ENCODE assay signal across 16 cellular contexts in the genomic region with DNA sequence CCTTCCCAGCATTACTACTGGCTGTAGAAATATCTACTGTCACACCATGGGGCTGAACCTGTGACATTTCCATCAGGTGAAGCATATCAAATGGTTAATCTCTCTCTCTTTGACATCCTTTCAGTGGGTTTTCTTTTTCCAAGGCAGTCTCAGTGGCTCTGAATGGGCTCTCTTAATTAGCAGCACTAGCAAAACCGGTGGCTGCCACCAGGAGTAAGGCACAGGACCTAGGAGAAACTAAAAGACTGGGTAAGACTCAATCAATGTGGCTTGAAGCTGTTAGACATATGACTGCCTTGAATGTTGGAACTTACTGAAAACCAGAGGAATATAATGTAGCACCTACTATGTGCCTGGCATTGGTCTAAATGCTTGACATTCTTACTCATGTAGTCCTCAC.
A peak's percentile ranks its signal among the peaks of the same experiment; 100 is the strongest.
DNase-seq lines count a peak whose midpoint lies in the region; ATAC-seq, FAIRE-seq and TF ChIP-seq lines count a peak whose summit lies in the region.
"Had no signal": no experiment of that assay in that cellular context is flagged by ENCODE, and none has a peak within 500 bp of the region (broad histone marks: within the 10 kb centered on the region; RNA-seq: fewer than 3 reads in every experiment).

No MANE protein-coding gene starts in this region.

- H3K4me3 ChIP-seq in brain microvascular endothelial cell (ENCODE audit: low read depth, low read length) = no peak overlapping the region
- H3K4me3 ChIP-seq: GM23248 had no signal

- in situ Hi-C loops in brain microvascular endothelial cell (cut with HindIII; ENCODE audit: low pct_ligation_motif_present, low sequenced_read_pairs) = no loop called here

- H3K4me1 ChIP-seq in H9 (ENCODE audit: insufficient read depth, low read length) (no peaks in the 10 kb centered on the region), foreskin keratinocyte (no peaks in the 10 kb centered on the region)
- H3K4me1 ChIP-seq: BE2C had no signal

- no peaks in the 10 kb centered on the region for H4K20me1 ChIP-seq in H9 (ENCODE audit: control insufficient read depth, insufficient read depth, insufficient read length)

- TF ChIP-seq CTCF in H9 (conservative IDR thresholded peaks at IDR 0.05) (peak; percentile 44; the same call in 2 of the 3 replicates), brain microvascular endothelial cell (IDR thresholded peaks at IDR 0.05; ENCODE audit: low read depth, low read length, missing control alignments) (peak; percentile 2), foreskin keratinocyte (conservative IDR thresholded peaks at IDR 0.05) (peak; percentile 2), progenitor cell of endocrine pancreas (IDR thresholded peaks at IDR 0.05; ENCODE audit: unreplicated experiment) (peak; percentile 18), MCF 10A (IDR thresholded peaks at IDR 0.05; ENCODE audit: unreplicated experiment) (no peak)

- no peak overlapping the region for H2BK12ac ChIP-seq in H9 (ENCODE audit: insufficient read length, low read depth, low read length)

- H3K23ac ChIP-seq in H9 (ENCODE audit: insufficient read length, low read depth, low read length) = no peak overlapping the region

- H3K4me2 ChIP-seq in H9 (ENCODE audit: insufficient read depth, insufficient read length, low read length) = no peak overlapping the region

- H3T11ph ChIP-seq in H9 (ENCODE audit: low read length) = no peak overlapping the region

- no peaks in the 10 kb centered on the region for H3K79me1 ChIP-seq in H9 (ENCODE audit: insufficient read depth, low read depth, low read length, poor library complexity, severe bottlenecking)

- no peak overlapping the region for H3K18ac ChIP-seq in H9 (ENCODE audit: insufficient read length, low read depth, low read length)

- no peaks in the 10 kb centered on the region for H3K23me2 ChIP-seq in H9 (ENCODE audit: insufficient read length, low read depth, low read length, poor library complexity, severe bottlenecking)

- no peak overlapping the region for H2BK20ac ChIP-seq in H9 (ENCODE audit: low read depth, low read length, poor library complexity, severe bottlenecking)

- no peak for ATAC-seq in foreskin keratinocyte
- ATAC-seq: HepG2 had no signal

- no peak overlapping the region for H4K91ac ChIP-seq in H9 (ENCODE audit: insufficient read length, low read depth, low read length)

- H2BK120ac ChIP-seq in H9 (ENCODE audit: low read depth, low read length, poor library complexity, severe bottlenecking) = no peak overlapping the region

- no peak overlapping the region for H4K5ac ChIP-seq in H9 (ENCODE audit: insufficient read length, low read depth, low read length)

- POLR2A ChIA-PET in MCF 10A (lab: Yijun Ruan, JAX) = no interaction called here

- H3K27ac Mint-ChIP-seq in H9 (no peak overlapping the region), progenitor cell of endocrine pancreas (no peak overlapping the region), MCF 10A (ENCODE audit: low read depth, unreplicated experiment) (no peak overlapping the region)
- H3K27ac Mint-ChIP-seq: CD4-positive, alpha-beta memory T cell had no signal

- BruUV-seq in MCF 10A (replicated peaks; lab: Mats Ljungman, UMichigan) = no TSS peak

- no peaks in the 10 kb centered on the region for H3K79me2 ChIP-seq in H9 (ENCODE audit: insufficient read depth, low read length)

- no peak overlapping the region for H3K56ac ChIP-seq in H9 (ENCODE audit: insufficient read length, low read depth, low read length)

- no peak overlapping the region for H3K27ac ChIP-seq in H9 (ENCODE audit: insufficient read length, low read depth, low read length)
- no peak overlapping the region for H3K27ac ChIP-seq in brain microvascular endothelial cell
- H3K27ac ChIP-seq in foreskin keratinocyte = no peak overlapping the region
- H3K27ac ChIP-seq: C4-2B, GM23248 had no signal

- H3K4me1 Mint-ChIP-seq in H9 = no peaks in the 10 kb centered on the region
- no peaks in the 10 kb centered on the region for H3K4me1 Mint-ChIP-seq in progenitor cell of endocrine pancreas (ENCODE audit: low read depth)
- H3K4me1 Mint-ChIP-seq in MCF 10A (ENCODE audit: insufficient read depth, unreplicated experiment) = peaks cover 7% of the 10 kb centered on the region
- H3K4me1 Mint-ChIP-seq: CD4-positive, alpha-beta memory T cell had no signal

- DNase-seq in H9 (no peak), brain microvascular endothelial cell (no peak), foreskin keratinocyte (no peak), progenitor cell of endocrine pancreas (ENCODE audit: low spot score, unreplicated experiment) (no peak), activated T-cell treated with anti-CD3 and anti-CD28 coated beads for 4 hours (no peak), RCC 7860 (ENCODE audit: low spot score) (no peak), MCF 10A (ENCODE audit: unreplicated experiment) (no peak)
- DNase-seq: BE2C; CD4-positive, alpha-beta memory T cell; GM23248; H7 had no signal

- H3K4me3 Mint-ChIP-seq in H9 (no peak overlapping the region), progenitor cell of endocrine pancreas (ENCODE audit: low read depth) (no peak overlapping the region), MCF 10A (ENCODE audit: unreplicated experiment) (no peak overlapping the region)
- H3K4me3 Mint-ChIP-seq: CD4-positive, alpha-beta memory T cell had no signal

- no peaks in the 10 kb centered on the region for H3K36me3 ChIP-seq in brain microvascular endothelial cell (replicated peaks)
- H3K36me3 ChIP-seq: BE2C had no signal

- H3K27me3 ChIP-seq in H9 (ENCODE audit: insufficient read depth, low read length) = no peaks in the 10 kb centered on the region
- H3K27me3 ChIP-seq in brain microvascular endothelial cell (replicated peaks) = no peaks in the 10 kb centered on the region
- H3K27me3 ChIP-seq in foreskin keratinocyte = no peaks in the 10 kb centered on the region

- no peak for FAIRE-seq in RCC 7860 (lab: Jason Lieb, UNC)
- FAIRE-seq: A204.1, GM12891, HepG2, HTR-8/SVneo had no signal

- H2BK15ac ChIP-seq in H9 (ENCODE audit: low read depth, low read length) = no peak overlapping the region

- no peak overlapping the region for H2AK5ac ChIP-seq in H9 (ENCODE audit: insufficient read length, low read length)

- H3K14ac ChIP-seq in H9 (ENCODE audit: insufficient read depth, low read length) = no peak overlapping the region

- H3K9ac ChIP-seq in H9 (ENCODE audit: extremely low read depth, insufficient read length, low read length) = no peak overlapping the region
- H3K9ac ChIP-seq: GM23248 had no signal

- H2BK5ac ChIP-seq in H9 (ENCODE audit: insufficient read length, low read length) = no peak overlapping the region

- no peaks in the 10 kb centered on the region for H3K9me3 ChIP-seq in H9 (ENCODE audit: control insufficient read depth, low read depth, low read length)
- H3K9me3 ChIP-seq: BE2C had no signal

- no peaks in the 10 kb centered on the region for H3K36me3 Mint-ChIP-seq in H9 (ENCODE audit: insufficient read depth in 1 of 3, low read depth in 3 of 3)
- H3K36me3 Mint-ChIP-seq in progenitor cell of endocrine pancreas (ENCODE audit: insufficient read depth) = no peaks in the 10 kb centered on the region
- no peaks in the 10 kb centered on the region for H3K36me3 Mint-ChIP-seq in MCF 10A (ENCODE audit: insufficient read depth, unreplicated experiment)
- H3K36me3 Mint-ChIP-seq: CD4-positive, alpha-beta memory T cell had no signal

- no CpG with 5 or more reads among the region's 1 CpG for WGBS in H9 (ENCODE audit: extremely low coverage, insufficient read length, low lambda C conversion rate)

- intact Hi-C loops in MCF 10A (cut with micrococcal nuclease) = no loop called here

- H3K9me3 Mint-ChIP-seq in H9 (no peaks in the 10 kb centered on the region), progenitor cell of endocrine pancreas (ENCODE audit: low read depth) (peaks cover 6% of the 10 kb centered on the region), MCF 10A (ENCODE audit: unreplicated experiment) (no peaks in the 10 kb centered on the region)

- no peak overlapping the region for H3K4ac ChIP-seq in H9 (ENCODE audit: low read depth, low read length)

- H2AFZ ChIP-seq in H9 (ENCODE audit: low read length) = no peak overlapping the region
- H2AFZ ChIP-seq: GM23248 had no signal

- H3K27me3 Mint-ChIP-seq in H9 (ENCODE audit: low read depth) (no peaks in the 10 kb centered on the region), progenitor cell of endocrine pancreas (no peaks in the 10 kb centered on the region), MCF 10A (ENCODE audit: insufficient read depth, unreplicated experiment) (no peaks in the 10 kb centered on the region)

- no peak overlapping the region for H4K8ac ChIP-seq in H9 (replicated peaks; ENCODE audit: insufficient read length, low read depth, low read length)

- CTCF ChIA-PET in MCF 10A (lab: Yijun Ruan, JAX) = interaction anchor here (1.1 to 2.1 kb wide), 2 partner anchors 18 to 74 kb away, joined by 3 to 6 read pairs; no protein-coding TSS in a partner anchor
